In genomic region chr20:15550116-15550870, GRCh38 we compare ENCODE assay signal across 17 cellular contexts.
A peak's percentile ranks its signal among the peaks of the same experiment; 100 is the strongest.
DNase-seq lines count a peak whose midpoint lies in the region; ATAC-seq, FAIRE-seq and TF ChIP-seq lines count a peak whose summit lies in the region.
"Had no signal": no experiment of that assay in that cellular context is flagged by ENCODE, and none has a peak within 500 bp of the region (broad histone marks: within the 10 kb centered on the region; RNA-seq: fewer than 3 reads in every experiment).

No MANE protein-coding gene starts in this region.

- no peak overlapping the region for H3K27ac Mint-ChIP-seq in activated naive CD4-positive, alpha-beta T cell treated with anti-CD3 and anti-CD28 coated beads, Interleukin-2, amount 10 ng/mL, durations not matched to agents 7 days and 5 days
- H3K27ac Mint-ChIP-seq: CD14-positive monocyte; CD4-positive, alpha-beta memory T cell had no signal

- no peaks in the 10 kb centered on the region for H3K36me3 Mint-ChIP-seq in activated naive CD4-positive, alpha-beta T cell treated with anti-CD3 and anti-CD28 coated beads, Interleukin-2, amount 10 ng/mL, durations not matched to agents 7 days and 5 days
- H3K36me3 Mint-ChIP-seq: CD14-positive monocyte; CD4-positive, alpha-beta memory T cell had no signal

- no peak for TF ChIP-seq CTCF in pancreas (IDR thresholded peaks at IDR 0.05)

- FAIRE-seq in A204.1 (lab: Jason Lieb, UNC), result peak; percentile 95
- FAIRE-seq in TTC549 (lab: Jason Lieb, UNC), result peak; percentile 95
- FAIRE-seq in colon (lab: Jason Lieb, UNC), result peak; percentile 95
- FAIRE-seq in pancreas (lab: Jason Lieb, UNC), result peak; percentile 96
- FAIRE-seq: GM12892, GM18507 had no signal

- ATAC-seq in pancreas, result no peak

- peaks cover 31% of the 10 kb centered on the region for H3K9me3 Mint-ChIP-seq in activated naive CD4-positive, alpha-beta T cell treated with anti-CD3 and anti-CD28 coated beads, Interleukin-2, amount 10 ng/mL, durations not matched to agents 7 days and 5 days

- no peak overlapping the region for H3K4me3 ChIP-seq in pancreas
- H3K4me3 ChIP-seq: BLaER1, GM23248, HAP-1 had no signal

- H3K4me3 Mint-ChIP-seq in activated naive CD4-positive, alpha-beta T cell treated with anti-CD3 and anti-CD28 coated beads, Interleukin-2, amount 10 ng/mL, durations not matched to agents 7 days and 5 days, result no peak overlapping the region
- H3K4me3 Mint-ChIP-seq: CD14-positive monocyte; CD4-positive, alpha-beta memory T cell had no signal

- no peak for DNase-seq in pancreas
- DNase-seq in NCI-H1105 treated with DMSO at 0.1 percent for 48 hours (lab: John Stamatoyannopoulos, UW), result no peak
- no peak for DNase-seq in COLO668 (lab: John Stamatoyannopoulos, UW; ENCODE audit: unreplicated experiment)
- no peak for DNase-seq in activated naive CD4-positive, alpha-beta T cell treated with anti-CD3 and anti-CD28 coated beads, Interleukin-2, amount 10 ng/mL, durations not matched to agents 7 days and 5 days
- DNase-seq: Calu3; CD4-positive, alpha-beta memory T cell; DMS79 treated with DMSO at 0.1 percent for 48 hours; GM23248 had no signal

- H3K27me3 Mint-ChIP-seq in activated naive CD4-positive, alpha-beta T cell treated with anti-CD3 and anti-CD28 coated beads, Interleukin-2, amount 10 ng/mL, durations not matched to agents 7 days and 5 days, result no peaks in the 10 kb centered on the region
- H3K27me3 Mint-ChIP-seq: CD4-positive, alpha-beta memory T cell had no signal

- CTCF ChIA-PET in activated naive CD4-positive, alpha-beta T cell treated with anti-CD3 and anti-CD28 coated beads, Interleukin-2, amount 10 ng/mL, durations not matched to agents 7 days and 5 days (lab: Charles Lee), result no interaction called here

- H3K4me1 ChIP-seq in pancreas, result no peaks in the 10 kb centered on the region
- H3K4me1 ChIP-seq: BLaER1, HAP-1 had no signal

- no peaks in the 10 kb centered on the region for H3K4me1 Mint-ChIP-seq in activated naive CD4-positive, alpha-beta T cell treated with anti-CD3 and anti-CD28 coated beads, Interleukin-2, amount 10 ng/mL, durations not matched to agents 7 days and 5 days
- H3K4me1 Mint-ChIP-seq: CD14-positive monocyte; CD4-positive, alpha-beta memory T cell had no signal

- no peaks in the 10 kb centered on the region for H3K27me3 ChIP-seq in pancreas
- H3K27me3 ChIP-seq: BLaER1 had no signal

- H3K36me3 ChIP-seq in pancreas, result no peaks in the 10 kb centered on the region
- H3K36me3 ChIP-seq: BLaER1, HAP-1 had no signal

- no peaks in the 10 kb centered on the region for H3K9me3 ChIP-seq in pancreas

- 59 to 70% methylated on average over 2 of the region's 2 CpGs for WGBS in pancreas, 2 donors

- H3K27ac ChIP-seq in pancreas, result no peak overlapping the region
- H3K27ac ChIP-seq: 22Rv1, BLaER1, GM23248 had no signal

- intact Hi-C loops in pancreas (cut with DNase I), result no loop called here
